Comparison of ENCODE assay signal across 5 cellular contexts in genomic region chr16:83224642-83225041, GRCh38.
"Had no signal": no experiment of that assay in that cellular context is flagged by ENCODE, and none has a peak within 500 bp of the region (broad histone marks: within the 10 kb centered on the region; RNA-seq: fewer than 3 reads in every experiment).

No MANE protein-coding gene starts in this region.

- DNase-seq: H9, HCEC 1CT had no signal

- ATAC-seq: GM23338, HepG2 had no signal

- H3K27ac ChIP-seq: HL-60 had no signal

- H3K4me3 ChIP-seq: GM23338 had no signal
